1 cellular context compared by ENCODE assay signal in genomic region chr11:46254135-46254491, GRCh38.
TF ChIP-seq lines count a peak whose summit lies in the region.

No MANE protein-coding gene starts in this region.

TF ChIP-seq in HepG2, 621 proteins besides CTCF, POLR2A, EP300 and RAD21 (continues in another document):
- TF ChIP-seq CEBPB (IDR thresholded peaks at IDR 0.05; ENCODE audit: borderline replicate concordance, low read depth, low read length) = no peak
- no peak for TF ChIP-seq ZNF335 (CRISPR knock-in tag; IDR thresholded peaks at IDR 0.05)
- no peak for TF ChIP-seq ZNF180 (CRISPR knock-in tag; IDR thresholded peaks at IDR 0.05; ENCODE audit: borderline replicate concordance, low read depth)
- no peak for TF ChIP-seq SKI (IDR thresholded peaks at IDR 0.05; ENCODE audit: partially characterized antibody)
- TF ChIP-seq RBFOX2 (IDR thresholded peaks at IDR 0.05; ENCODE audit: low read depth, low read length) = no peak
- no peak for TF ChIP-seq MLX (CRISPR knock-in tag; IDR thresholded peaks at IDR 0.05)
- no peak for TF ChIP-seq YEATS4 (CRISPR knock-in tag; IDR thresholded peaks at IDR 0.05; ENCODE audit: borderline replicate concordance)
- no peak for TF ChIP-seq KAT8 (CRISPR knock-in tag; IDR thresholded peaks at IDR 0.05)
- TF ChIP-seq ZNF12 (CRISPR knock-in tag; IDR thresholded peaks at IDR 0.05) = no peak
- no peak for TF ChIP-seq TEF (CRISPR knock-in tag; IDR thresholded peaks at IDR 0.05)
- no peak for TF ChIP-seq DR1 (CRISPR knock-in tag; IDR thresholded peaks at IDR 0.05)
- TF ChIP-seq MXD4 (CRISPR knock-in tag; IDR thresholded peaks at IDR 0.05) = no peak
- TF ChIP-seq DBP (CRISPR knock-in tag; IDR thresholded peaks at IDR 0.05; ENCODE audit: not compliant biosample characterization) = no peak
- TF ChIP-seq ZNF224 (CRISPR knock-in tag; IDR thresholded peaks at IDR 0.05) = 0 out of 2 replicates have a peak, but pooled peaks have one; percentile 29
- no peak for TF ChIP-seq MED13 (CRISPR knock-in tag; IDR thresholded peaks at IDR 0.05)
- TF ChIP-seq U2AF1 (optimal IDR thresholded peaks at IDR 0.05; ENCODE audit: low read depth, low read length) = no peak
- TF ChIP-seq TARDBP (CRISPR knock-in tag; IDR thresholded peaks at IDR 0.05) = no peak
- no peak for TF ChIP-seq ZSCAN20 (CRISPR knock-in tag; IDR thresholded peaks at IDR 0.05; ENCODE audit: borderline replicate concordance)
- TF ChIP-seq MTERF4 (CRISPR knock-in tag; IDR thresholded peaks at IDR 0.05) = no peak
- no peak for TF ChIP-seq ZNF160 (CRISPR knock-in tag; IDR thresholded peaks at IDR 0.05)
- 0 out of 2 replicates have a peak, but pooled peaks have one; percentile 33 for TF ChIP-seq ZSCAN29 (CRISPR knock-in tag; conservative IDR thresholded peaks at IDR 0.05)
- TF ChIP-seq ZBTB7B (CRISPR knock-in tag; IDR thresholded peaks at IDR 0.05) = 0 out of 2 replicates have a peak, but pooled peaks have one; percentile 47
- no peak for TF ChIP-seq ZNF777 (CRISPR knock-in tag; IDR thresholded peaks at IDR 0.05)
- TF ChIP-seq TEAD2 (CRISPR knock-in tag; IDR thresholded peaks at IDR 0.05) = no peak
- no peak for TF ChIP-seq DRAP1 (CRISPR knock-in tag; IDR thresholded peaks at IDR 0.05)
- no peak for TF ChIP-seq RELA (CRISPR knock-in tag; IDR thresholded peaks at IDR 0.05)
- no peak for TF ChIP-seq ZNF350 (CRISPR knock-in tag; IDR thresholded peaks at IDR 0.05; ENCODE audit: borderline replicate concordance, low read depth)
- TF ChIP-seq SNAPC4 (CRISPR knock-in tag; IDR thresholded peaks at IDR 0.05) = no peak
- TF ChIP-seq SSRP1 (CRISPR knock-in tag; IDR thresholded peaks at IDR 0.05) = no peak
- TF ChIP-seq FOXO1 (CRISPR knock-in tag; IDR thresholded peaks at IDR 0.05) = peak; percentile 86
- no peak for TF ChIP-seq ZNF253 (CRISPR knock-in tag; IDR thresholded peaks at IDR 0.05; ENCODE audit: borderline replicate concordance)
- TF ChIP-seq ZNF251 (CRISPR knock-in tag; IDR thresholded peaks at IDR 0.05) = no peak
- TF ChIP-seq ZBTB33 (CRISPR knock-in tag; IDR thresholded peaks at IDR 0.05) = no peak
- TF ChIP-seq HNF4G (IDR thresholded peaks at IDR 0.05; ENCODE audit: borderline replicate concordance, low read depth, low read length) = peak; percentile 72
- no peak; the same call in 1 of the 2 replicates for TF ChIP-seq HNF4G (CRISPR knock-in tag; IDR thresholded peaks at IDR 0.05; ENCODE audit: borderline replicate concordance, low read depth)
- TF ChIP-seq SKIL (CRISPR knock-in tag; IDR thresholded peaks at IDR 0.05; ENCODE audit: borderline replicate concordance) = no peak
- TF ChIP-seq AFF4 (CRISPR knock-in tag; IDR thresholded peaks at IDR 0.05) = no peak
- no peak for TF ChIP-seq JARID2 (CRISPR knock-in tag; IDR thresholded peaks at IDR 0.05; ENCODE audit: insufficient replicate concordance)
- peak; percentile 67; the same call in 1 of the 2 replicates for TF ChIP-seq NR2F2 (IDR thresholded peaks at IDR 0.05; ENCODE audit: borderline replicate concordance, low read depth)
- TF ChIP-seq ZSCAN22 (CRISPR knock-in tag; IDR thresholded peaks at IDR 0.05) = no peak
- no peak for TF ChIP-seq BATF2 (CRISPR knock-in tag; IDR thresholded peaks at IDR 0.05)
- no peak for TF ChIP-seq ZNF577 (CRISPR knock-in tag; IDR thresholded peaks at IDR 0.05; ENCODE audit: borderline replicate concordance, low read depth)
- no peak for TF ChIP-seq ZNF24 (IDR thresholded peaks at IDR 0.05)
- TF ChIP-seq SAFB2 (CRISPR knock-in tag; IDR thresholded peaks at IDR 0.05; ENCODE audit: borderline replicate concordance, low read depth) = no peak
- TF ChIP-seq TBP (CRISPR knock-in tag; IDR thresholded peaks at IDR 0.05) = no peak
- TF ChIP-seq ATM (IDR thresholded peaks at IDR 0.05; ENCODE audit: borderline replicate concordance) = no peak
- no peak for TF ChIP-seq HOXD1 (CRISPR knock-in tag; IDR thresholded peaks at IDR 0.05)
- TF ChIP-seq MEF2D (CRISPR knock-in tag; IDR thresholded peaks at IDR 0.05) = no peak
- 0 out of 2 replicates have a peak, but pooled peaks have one; percentile 58 for TF ChIP-seq ZSCAN25 (CRISPR knock-in tag; IDR thresholded peaks at IDR 0.05)
- TF ChIP-seq TIGD3 (CRISPR knock-in tag; IDR thresholded peaks at IDR 0.05; ENCODE audit: borderline replicate concordance) = no peak
- TF ChIP-seq ARID2 (CRISPR knock-in tag; IDR thresholded peaks at IDR 0.05; ENCODE audit: borderline replicate concordance) = no peak
